ENCODE assay signal across 8 cellular contexts in genomic region chr2:74002515-74003391, GRCh38. TPM values are rescaled to one million over a fixed set of nuclear protein-coding genes. Genes with fewer than 3 reads are reported as not detected.
A peak's percentile ranks its signal among the peaks of the same experiment; 100 is the strongest.
DNase-seq lines count a peak whose midpoint lies in the region; ATAC-seq and TF ChIP-seq lines count a peak whose summit lies in the region.

No MANE protein-coding gene starts in this region.

- intact Hi-C loops in right cardiac atrium (cut with DNase I), result no loop called here
- intact Hi-C loops in prostate gland (cut with DNase I), result no loop called here
- intact Hi-C loops in aorta (cut with DNase I), result loop anchor here in 1 of 2 donors (5.0 kb wide), 1 partner anchor 75 kb away; the partner anchor contains the start of gene DGUOK

- H3K27ac ChIP-seq in SU-DHL-6 (ENCODE audit: low read depth, low read length), result no peak overlapping the region
- H3K27ac ChIP-seq in right cardiac atrium (ENCODE audit: low read length), result no peak overlapping the region
- H3K27ac ChIP-seq in prostate gland, result peak overlapping the region; percentile 55 to 61
- peak overlapping the region in 1 of 2 donors; percentile 58 for H3K27ac ChIP-seq in aorta (ENCODE audit: low read depth in 1 of 2, low read length in 2 of 2)

- peak overlapping the region; percentile 36 for H3K4me3 ChIP-seq in LNCaP clone FGC (ENCODE audit: low read depth, low read length)
- H3K4me3 ChIP-seq in SU-DHL-6 (ENCODE audit: insufficient read depth, low read length, poor library complexity, severe bottlenecking), result peak overlapping the region; percentile 48
- H3K4me3 ChIP-seq in right cardiac atrium (ENCODE audit: low read length), result peak overlapping the region; percentile 71
- H3K4me3 ChIP-seq in prostate gland, result peak overlapping the region; percentile 47 to 49
- peak overlapping the region; percentile 46 to 82 for H3K4me3 ChIP-seq in aorta (ENCODE audit: low read length in 2 of 2)

- H3K4me1 ChIP-seq in right cardiac atrium (ENCODE audit: control insufficient read depth, insufficient read depth, low read length), result peaks cover 15% of the 10 kb centered on the region
- peaks cover 12% of the 10 kb centered on the region for H3K4me1 ChIP-seq in prostate gland (replicated peaks)
- no peaks in the 10 kb centered on the region for H3K4me1 ChIP-seq in aorta (ENCODE audit: control insufficient read depth in 1 of 2, insufficient read depth in 2 of 2, low read length in 2 of 2)

- H3K9me2 ChIP-seq in SU-DHL-6 (replicated peaks; ENCODE audit: insufficient read depth, low read length), result no peaks in the 10 kb centered on the region

- peaks cover 90% of the 10 kb centered on the region for H3K79me2 ChIP-seq in SU-DHL-6 (ENCODE audit: insufficient read depth, low read length)

- H3K36me3 ChIP-seq in SU-DHL-6 (ENCODE audit: low read length), result no peaks in the 10 kb centered on the region
- no peaks in the 10 kb centered on the region for H3K36me3 ChIP-seq in prostate gland
- no peaks in the 10 kb centered on the region for H3K36me3 ChIP-seq in aorta (ENCODE audit: control insufficient read depth in 1 of 2, insufficient read depth in 2 of 2, low read length in 1 of 2)

- H3K4me2 ChIP-seq in SU-DHL-6 (ENCODE audit: low read depth, low read length, poor library complexity, severe bottlenecking), result peak overlapping the region; percentile 57

- peaks cover 8% of the 10 kb centered on the region; the same call in 1 of the 2 replicates for H4K20me1 ChIP-seq in SU-DHL-6 (ENCODE audit: low read depth, low read length)

- no peak for TF ChIP-seq CTCF in LNCaP clone FGC (IDR thresholded peaks at IDR 0.05; ENCODE audit: control insufficient read depth, extremely low read depth, insufficient read depth)
- no peak for TF ChIP-seq CTCF in SU-DHL-6 (IDR thresholded peaks at IDR 0.05; ENCODE audit: insufficient read depth, low read length, poor library complexity, severe bottlenecking)
- TF ChIP-seq CTCF in prostate gland (IDR thresholded peaks at IDR 0.05), result peak in 3 of 4 experiments; percentile 9 to 50 (median 38)

- H3K27me3 ChIP-seq in SU-DHL-6 (ENCODE audit: low read length) (no peaks in the 10 kb centered on the region), right cardiac atrium (ENCODE audit: control insufficient read depth, insufficient read depth) (no peaks in the 10 kb centered on the region), prostate gland (replicated peaks; ENCODE audit: insufficient read depth) (no peaks in the 10 kb centered on the region), aorta (ENCODE audit: control insufficient read depth in 1 of 2, insufficient read depth in 2 of 2, low read length in 1 of 2) (no peaks in the 10 kb centered on the region)

- whole genome bisulfite sequencing in right cardiac atrium, result 4% methylated on average over 68 of the region's 68 CpGs
- 5% methylated on average over 64 of the region's 68 CpGs for WGBS in prostate gland
- 1 to 2% methylated on average over 50 to 68 of the region's 68 CpGs for WGBS in aorta, 2 donors

- no peak overlapping the region for H2AFZ ChIP-seq in SU-DHL-6 (ENCODE audit: low read depth, low read length, severe bottlenecking)

- TF ChIP-seq POLR2A in prostate gland (IDR thresholded peaks at IDR 0.05), result peak; percentile 83

- H3K9ac ChIP-seq in SU-DHL-6 (ENCODE audit: low read length), result peak overlapping the region; percentile 26

- H3K9me3 ChIP-seq in SU-DHL-6 (ENCODE audit: insufficient read depth, low read length) (no peaks in the 10 kb centered on the region), right cardiac atrium (ENCODE audit: control insufficient read depth, low read length) (no peaks in the 10 kb centered on the region), prostate gland (no peaks in the 10 kb centered on the region), aorta (ENCODE audit: control insufficient read depth, low read length) (no peaks in the 10 kb centered on the region)

- DNase-seq in DMS79 treated with DMSO at 0.1 percent for 48 hours (lab: John Stamatoyannopoulos, UW) (peak; percentile 73), LNCaP clone FGC (ENCODE audit: low read depth) (no peak), amniotic stem cell (lab: John Stamatoyannopoulos, UW) (peak; percentile 70), right cardiac atrium (peak; percentile 88 to 96 (median 94)), prostate gland (ENCODE audit: low spot score) (peak; percentile 78), aorta (peak; percentile 89 to 94)

- no peaks in the 10 kb centered on the region for H3F3A ChIP-seq in SU-DHL-6 (ENCODE audit: insufficient read depth)

- ATAC-seq in GM21825 (IDR thresholded peaks at IDR 0.05; ENCODE audit: unreplicated experiment), result peak; percentile 84
- peak; percentile 98 to 99 for ATAC-seq in right cardiac atrium
- ATAC-seq in aorta (ENCODE audit: low FRiP score), result peak; percentile 96

RNA-seq across cellular contexts. Expression of gene TET3, which starts 18.0 kb away (rescaled TPM):
- 1 to 10 TPM; 2.5 to 3.3 (median 2.9) TPM for total RNA-seq in right cardiac atrium
- 1.1 TPM for polyA plus RNA-seq in right cardiac atrium
- 10 to 100 TPM; 12.8 to 13.8 TPM for total RNA-seq in prostate gland
- 10 to 100 TPM in 1 of 2 donors, 1 to 10 TPM in 1; 9.5 to 12.1 TPM for total RNA-seq in aorta
- 1 to 10 TPM; 1.0 to 1.9 TPM for polyA plus RNA-seq in aorta

Comparison
In these comparisons a context has a peak if more than half of its experiments do, and no peak if none do; other contexts are left out.
1. CTCF ChIP-seq: peak in prostate gland (3 of 4); none in LNCaP clone FGC (single experiment) and SU-DHL-6 (single experiment).
2. H3K27ac ChIP-seq: peak in prostate gland (2 of 2); none in SU-DHL-6 (single experiment) and right cardiac atrium (single experiment).
3. Peak in every context shown above with its lines, with median percentiles within 50 percentile points of each other: ATAC-seq and H3K4me3 ChIP-seq.